15 cellular contexts compared by ENCODE assay signal in genomic region chr19:1843646-1844394, GRCh38. TPM values are rescaled to one million over a fixed set of nuclear protein-coding genes. Genes with fewer than 3 reads are reported as not detected.
A peak's percentile ranks its signal among the peaks of the same experiment; 100 is the strongest.
DNase-seq lines count a peak whose midpoint lies in the region; ATAC-seq and TF ChIP-seq lines count a peak whose summit lies in the region.
"Had no signal": no experiment of that assay in that cellular context is flagged by ENCODE, and none has a peak within 500 bp of the region (broad histone marks: within the 10 kb centered on the region; RNA-seq: fewer than 3 reads in every experiment).

No MANE protein-coding gene starts in this region.

- no peak for ATAC-seq in activated naive CD8-positive, alpha-beta T cell treated with anti-CD3 and anti-CD28 coated beads, Interleukin-2, amount 50 U/mL, for 24 hours
- ATAC-seq: gastroesophageal sphincter had no signal

- DNase-seq in CD4-positive, alpha-beta memory T cell, result no peak
- DNase-seq in dermis blood vessel endothelial cell (peak; percentile 57), neural crest cell (ENCODE audit: low read depth, low spot score) (no peak), SHP77 treated with DMSO at 0.1 percent for 48 hours (lab: John Stamatoyannopoulos, UW) (no peak), dorsolateral prefrontal cortex (no peak)
- no peak for DNase-seq in activated naive CD8-positive, alpha-beta T cell treated with anti-CD3 and anti-CD28 coated beads, Interleukin-2, amount 50 U/mL, for 24 hours
- no peak for DNase-seq in activated effector memory CD4-positive, alpha-beta T cell treated with anti-CD3 and anti-CD28 coated beads, Interleukin-2, amount 50 U/mL, for 16 hours
- DNase-seq: activated CD4-positive, alpha-beta T cell treated with anti-CD3 and anti-CD28 coated beads, Interleukin-2, amount 50 U/mL, for 1 hour; anterior cingulate cortex; effector memory CD4-positive, alpha-beta T cell; NCI-H2029; posterior cingulate gyrus; substantia nigra had no signal

- H3K9me2 ChIP-seq in OCI-LY1 (ENCODE audit: low read depth, low read length), result no peaks in the 10 kb centered on the region

- H4K20me1 ChIP-seq in OCI-LY1 (ENCODE audit: insufficient read depth, low read length), result no peaks in the 10 kb centered on the region

- peaks cover 68% of the 10 kb centered on the region for H3K4me1 ChIP-seq in CD4-positive, alpha-beta memory T cell (ENCODE audit: insufficient read depth, low read length)
- peaks cover 50% of the 10 kb centered on the region for H3K4me1 ChIP-seq in OCI-LY1 (ENCODE audit: insufficient read depth, low read length, severe bottlenecking)

- peaks cover 0 to 10% of the 10 kb centered on the region in 2 donors for H3K36me3 Mint-ChIP-seq in CD4-positive, alpha-beta memory T cell
- no peaks in the 10 kb centered on the region for H3K36me3 Mint-ChIP-seq in neural crest cell (ENCODE audit: low read depth)
- H3K36me3 Mint-ChIP-seq in activated naive CD8-positive, alpha-beta T cell treated with anti-CD3 and anti-CD28 coated beads, Interleukin-2, amount 50 U/mL, for 24 hours (ENCODE audit: low read depth), result peaks cover 11% of the 10 kb centered on the region

- intact Hi-C loops in CD4-positive, alpha-beta memory T cell (cut with micrococcal nuclease), result no loop called here
- intact Hi-C loops in dorsolateral prefrontal cortex (cut with DNase I), result loop anchor here in 1 of 2 donors (10.0 kb wide), 1 partner anchor 1341 kb away; the partner anchor contains the start of gene NCLN

- H3K4me3 Mint-ChIP-seq in CD4-positive, alpha-beta memory T cell, result peak overlapping the region in 1 of 8 donors; percentile 15
- H3K4me3 Mint-ChIP-seq in neural crest cell, result no peak overlapping the region
- H3K4me3 Mint-ChIP-seq in activated naive CD8-positive, alpha-beta T cell treated with anti-CD3 and anti-CD28 coated beads, Interleukin-2, amount 50 U/mL, for 24 hours, result no peak overlapping the region

- peak; percentile 17; the same call in 1 of the 2 replicates for TF ChIP-seq CTCF in OCI-LY1 (IDR thresholded peaks at IDR 0.05; ENCODE audit: low read length)
- TF ChIP-seq CTCF in neural crest cell (conservative IDR thresholded peaks at IDR 0.05), result peak; percentile 25
- TF ChIP-seq CTCF in dorsolateral prefrontal cortex (IDR thresholded peaks at IDR 0.05 in 54 of 56, conservative IDR thresholded peaks at IDR 0.05 in 2 of 56; ENCODE audit: low read depth in 1 of 56, partially characterized antibody in 56 of 56), result no peak

- H3K79me2 ChIP-seq in OCI-LY1 (ENCODE audit: insufficient read depth, low read length), result peaks cover 50% of the 10 kb centered on the region

- H3K27ac ChIP-seq in CD4-positive, alpha-beta memory T cell (ENCODE audit: low read depth, low read length), result no peak overlapping the region
- H3K27ac ChIP-seq in OCI-LY1 (ENCODE audit: low read depth, low read length, poor library complexity, severe bottlenecking) (no peak overlapping the region), dorsolateral prefrontal cortex (peak overlapping the region in 2 of 59 donors; percentile 52 to 62)

- peaks cover 25 to 77% (median 49%) of the 10 kb centered on the region in 4 donors for H3K4me1 Mint-ChIP-seq in CD4-positive, alpha-beta memory T cell
- H3K4me1 Mint-ChIP-seq in neural crest cell, result peaks cover 16% of the 10 kb centered on the region
- peaks cover 50% of the 10 kb centered on the region for H3K4me1 Mint-ChIP-seq in activated naive CD8-positive, alpha-beta T cell treated with anti-CD3 and anti-CD28 coated beads, Interleukin-2, amount 50 U/mL, for 24 hours

- POLR2A ChIA-PET in CD4-positive, alpha-beta memory T cell (lab: Charles Lee; ENCODE audit: partially characterized antibody), result no interaction called here

- no peaks in the 10 kb centered on the region for H3K27me3 ChIP-seq in CD4-positive, alpha-beta memory T cell (ENCODE audit: insufficient read depth, low read length)
- H3K27me3 ChIP-seq in OCI-LY1 (ENCODE audit: insufficient read depth, low read length) (no peaks in the 10 kb centered on the region), dorsolateral prefrontal cortex (no peaks in the 10 kb centered on the region)
- H3K27me3 ChIP-seq: gastroesophageal sphincter had no signal

- H3F3A ChIP-seq in OCI-LY1 (ENCODE audit: insufficient read depth, low read length), result no peaks in the 10 kb centered on the region

- H2AFZ ChIP-seq in OCI-LY1 (ENCODE audit: low read length), result no peak overlapping the region

- CTCF ChIA-PET in CD4-positive, alpha-beta memory T cell (lab: Charles Lee; ENCODE audit: partially characterized antibody), result no interaction called here

- no peaks in the 10 kb centered on the region for H3K9me3 ChIP-seq in CD4-positive, alpha-beta memory T cell (ENCODE audit: control insufficient read depth in 1 of 2, low read length in 2 of 2)
- H3K9me3 ChIP-seq in OCI-LY1 (ENCODE audit: low read length), result no peaks in the 10 kb centered on the region
- H3K9me3 ChIP-seq: gastroesophageal sphincter had no signal

- peaks cover 0 to 2% (median 0%) of the 10 kb centered on the region in 8 donors for H3K9me3 Mint-ChIP-seq in CD4-positive, alpha-beta memory T cell
- H3K9me3 Mint-ChIP-seq in neural crest cell, result no peaks in the 10 kb centered on the region
- no peaks in the 10 kb centered on the region for H3K9me3 Mint-ChIP-seq in activated naive CD8-positive, alpha-beta T cell treated with anti-CD3 and anti-CD28 coated beads, Interleukin-2, amount 50 U/mL, for 24 hours

- H3K4me3 ChIP-seq in CD4-positive, alpha-beta memory T cell (ENCODE audit: low read length in 2 of 2), result no peak overlapping the region
- H3K4me3 ChIP-seq in OCI-LY1 (ENCODE audit: low read depth, low read length, poor library complexity, severe bottlenecking), result no peak overlapping the region
- H3K4me3 ChIP-seq in dorsolateral prefrontal cortex, result peak overlapping the region in 1 of 59 donors; percentile 10
- H3K4me3 ChIP-seq: gastroesophageal sphincter had no signal

- H3K27me3 Mint-ChIP-seq in CD4-positive, alpha-beta memory T cell, result no peaks in the 10 kb centered on the region
- H3K27me3 Mint-ChIP-seq in neural crest cell (ENCODE audit: low read depth), result no peaks in the 10 kb centered on the region
- no peaks in the 10 kb centered on the region for H3K27me3 Mint-ChIP-seq in activated naive CD8-positive, alpha-beta T cell treated with anti-CD3 and anti-CD28 coated beads, Interleukin-2, amount 50 U/mL, for 24 hours

- peak overlapping the region in 4 of 7 donors; percentile 23 to 65 (median 40) for H3K27ac Mint-ChIP-seq in CD4-positive, alpha-beta memory T cell
- peak overlapping the region; percentile 67 for H3K27ac Mint-ChIP-seq in neural crest cell (ENCODE audit: unreplicated experiment)
- H3K27ac Mint-ChIP-seq in activated naive CD8-positive, alpha-beta T cell treated with anti-CD3 and anti-CD28 coated beads, Interleukin-2, amount 50 U/mL, for 24 hours, result no peak overlapping the region

- H3K9ac ChIP-seq in OCI-LY1 (ENCODE audit: low read length), result no peak overlapping the region

- no peak overlapping the region; the same call in 1 of the 2 replicates for H3K4me2 ChIP-seq in OCI-LY1 (ENCODE audit: low read length)

- peaks cover 13% of the 10 kb centered on the region for H3K36me3 ChIP-seq in CD4-positive, alpha-beta memory T cell (ENCODE audit: insufficient read depth, low read length)
- H3K36me3 ChIP-seq in OCI-LY1 (ENCODE audit: insufficient read depth, low read length), result peaks cover 8% of the 10 kb centered on the region; the same call in 1 of the 2 replicates

RNA-seq across cellular contexts. Expression of gene REXO1, which starts 4.5 kb away (rescaled TPM):
- total RNA-seq in CD4-positive, alpha-beta memory T cell, result 10 to 100 TPM; 57.1 to 57.3 TPM
- polyA plus RNA-seq in CD4-positive, alpha-beta memory T cell, result 10 to 100 TPM in 1 of 2 donors, 1 to 10 TPM in 1; 1.5 to 11.9 TPM
- 8.7 and 14.0 TPM in 2 replicates for total RNA-seq in dermis blood vessel endothelial cell
- total RNA-seq in neural crest cell, result 40.8 and 45.3 TPM in 2 replicates
- 10 to 100 TPM; 33.1 to 84.1 (median 54.4) TPM for total RNA-seq in dorsolateral prefrontal cortex

RNA-seq across cellular contexts. Expression of gene KLF16, which starts 19.6 kb away (rescaled TPM):
- total RNA-seq in CD4-positive, alpha-beta memory T cell, result 10 to 100 TPM; 17.9 to 19.3 TPM
- polyA plus RNA-seq in CD4-positive, alpha-beta memory T cell, result 1 to 10 TPM in 1 of 2 donors, under 1 TPM in 1; 0.39 to 1.3 TPM
- total RNA-seq in dermis blood vessel endothelial cell (5.3 and 9.5 TPM in 2 replicates), neural crest cell (18.9 and 20.7 TPM in 2 replicates), dorsolateral prefrontal cortex (10 to 100 TPM; 18.4 to 58.7 (median 34.5) TPM)

RNA-seq across cellular contexts. Expression of gene ATP8B3, which starts 31.7 kb away (rescaled TPM):
- total RNA-seq in CD4-positive, alpha-beta memory T cell, result 1 to 10 TPM; 4.9 to 5.5 TPM
- 1 to 10 TPM in 1 of 2 donors, under 1 TPM in 1; 0.73 to 2.3 TPM for polyA plus RNA-seq in CD4-positive, alpha-beta memory T cell
- total RNA-seq in dermis blood vessel endothelial cell (0.85 and 1.2 TPM in 2 replicates), neural crest cell (1.1 and 1.5 TPM in 2 replicates), dorsolateral prefrontal cortex (1 to 10 TPM in 31 of 120 experiments, under 1 TPM in 87, not detected in 2; 0.11 to 2.1 (median 0.64) TPM)

RNA-seq across cellular contexts. Expression of gene ABHD17A, which starts 41.5 kb away (rescaled TPM):
- total RNA-seq in CD4-positive, alpha-beta memory T cell, result 100 to 1,000 TPM; 106 to 109 TPM
- polyA plus RNA-seq in CD4-positive, alpha-beta memory T cell, result 100 to 1,000 TPM; 138 to 204 TPM
- total RNA-seq in dermis blood vessel endothelial cell (111 and 142 TPM in 2 replicates), neural crest cell (73.9 and 74.1 TPM in 2 replicates), dorsolateral prefrontal cortex (100 to 1,000 TPM in 118 of 120 experiments, 10 to 100 TPM in 2; 93.9 to 197 (median 126) TPM)

Comparison
In these comparisons a context has a peak if more than half of its experiments do, and no peak if none do; other contexts are left out.
1. CTCF ChIP-seq: peak in OCI-LY1 (single experiment) and neural crest cell (single experiment); none in dorsolateral prefrontal cortex (0 of 56).